ENCODE assay signal across 6 cellular contexts in genomic region chr14:20986811-20987210, GRCh38.
DNase-seq lines count a peak whose midpoint lies in the region; ATAC-seq lines count a peak whose summit lies in the region.

No MANE protein-coding gene starts in this region.

- peak; percentile 91 for DNase-seq in GM03348 (ENCODE audit: low spot score)
- peak; percentile 98 for DNase-seq in amniotic epithelial cell (ENCODE audit: low read depth)
- DNase-seq in medulla oblongata (ENCODE audit: extremely low spot score): peak; percentile 9
- DNase-seq in NCI-H146 treated with DMSO at 0.1 percent for 48 hours (lab: John Stamatoyannopoulos, UW; ENCODE audit: unreplicated experiment): no peak

- no peak for ATAC-seq in GM21737 (IDR thresholded peaks at IDR 0.05; ENCODE audit: unreplicated experiment)
- ATAC-seq in activated CD4-positive, CD25-positive, alpha-beta regulatory T cell treated with anti-CD3 and anti-CD28 coated beads, Interleukin-2, amount 50 U/mL, for 24 hours: no peak
